In the genomic region with DNA sequence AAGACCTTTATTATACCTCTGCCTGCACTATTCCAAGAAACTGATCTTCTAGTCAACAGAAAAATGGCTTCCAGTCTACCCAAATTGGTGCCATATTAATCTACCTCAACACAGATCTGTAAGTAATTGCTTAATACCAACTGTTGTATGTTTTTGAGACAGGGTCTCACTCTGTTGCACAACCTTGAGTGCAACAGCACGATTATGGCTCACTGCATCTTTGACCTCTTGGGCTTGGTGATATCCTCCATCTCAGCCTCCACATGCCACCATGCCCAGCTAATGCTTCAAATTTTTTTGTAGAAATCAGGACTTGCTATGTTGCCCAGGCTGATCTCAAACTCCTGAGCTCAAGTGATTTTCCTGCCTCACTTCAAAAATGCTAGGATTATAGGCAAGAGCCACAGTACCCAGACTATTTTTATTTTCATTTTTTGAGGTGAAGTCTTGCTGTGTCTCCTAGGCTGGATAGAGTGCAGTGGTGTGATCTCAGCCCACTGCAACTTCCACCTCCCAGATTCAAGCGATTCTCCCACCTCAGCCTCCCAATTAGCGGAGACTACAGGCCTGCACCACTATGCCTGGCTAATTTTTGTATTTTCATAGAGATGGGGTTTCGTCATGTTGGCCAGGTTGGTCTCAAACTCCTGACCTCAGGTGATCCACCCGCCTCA, we compare ENCODE assay signal across 18 cellular contexts. TPM values are rescaled to one million over a fixed set of nuclear protein-coding genes. Genes with fewer than 3 reads are reported as not detected.
DNase-seq lines count a peak whose midpoint lies in the region; ATAC-seq and TF ChIP-seq lines count a peak whose summit lies in the region.
"Had no signal": no experiment of that assay in that cellular context is flagged by ENCODE, and none has a peak within 500 bp of the region (broad histone marks: within the 10 kb centered on the region; RNA-seq: fewer than 3 reads in every experiment).

No MANE protein-coding gene starts in this region.

- H3K9me3 Mint-ChIP-seq in CD4-positive, CD25-positive, alpha-beta regulatory T cell, result peaks cover 0 to 21% (median 6%) of the 10 kb centered on the region in 7 donors

- peaks cover 92% of the 10 kb centered on the region for H4K20me1 ChIP-seq in DND-41 (ENCODE audit: insufficient read depth, low read length)

- H3K4me3 Mint-ChIP-seq in CD4-positive, CD25-positive, alpha-beta regulatory T cell, result peak overlapping the region in 1 of 4 donors; percentile 27
- no peak overlapping the region for H3K4me3 Mint-ChIP-seq in T-helper 17 cell

- H3K4me3 ChIP-seq in CD4-positive, CD25-positive, alpha-beta regulatory T cell (ENCODE audit: low read depth, low read length), result peak overlapping the region; percentile 8
- H3K4me3 ChIP-seq in DND-41 (ENCODE audit: low read depth in 1 of 2, low read length in 2 of 2) (no peak overlapping the region), coronary artery (peak overlapping the region; percentile 19)
- H3K4me3 ChIP-seq: BLaER1, SJCRH30 had no signal

- peaks cover 41 to 81% (median 44%) of the 10 kb centered on the region in 4 donors for H3K4me1 Mint-ChIP-seq in CD4-positive, CD25-positive, alpha-beta regulatory T cell
- H3K4me1 Mint-ChIP-seq in T-helper 17 cell, result peaks cover 33% of the 10 kb centered on the region

- H3K4me1 ChIP-seq in CD4-positive, CD25-positive, alpha-beta regulatory T cell (ENCODE audit: control insufficient read depth, insufficient read depth, low read length, poor library complexity, severe bottlenecking), result peaks cover 34% of the 10 kb centered on the region
- H3K4me1 ChIP-seq in DND-41 (ENCODE audit: insufficient read depth, low read length), result peaks cover 40% of the 10 kb centered on the region
- H3K4me1 ChIP-seq: SJCRH30 had no signal

- no peak for DNase-seq in CD4-positive, CD25-positive, alpha-beta regulatory T cell
- DNase-seq in DND-41 (no peak), T-helper 17 cell (no peak), coronary artery (ENCODE audit: low spot score) (no peak), amygdala (lab: John Stamatoyannopoulos, UW) (no peak), NOMO-1 treated with dmso at 0.1 percent for 144 hours (lab: John Stamatoyannopoulos, UW; ENCODE audit: unreplicated experiment) (no peak), NCI-H226 (no peak), AML-193 (lab: John Stamatoyannopoulos, UW) (no peak)
- DNase-seq: Karpas-422; NCI-H1417 treated with DMSO at 0.1 percent for 48 hours; NCI-H2081; NCI-H526 treated with DMSO at 0.1 percent for 48 hours; NK-92 treated with Interleukin-12 subunit alpha and Interleukin-12 subunit beta, amount 100 ng/mL, for 24 hours; SJCRH30; SW 1271 had no signal

- no peak overlapping the region for H3K27ac Mint-ChIP-seq in CD4-positive, CD25-positive, alpha-beta regulatory T cell
- peak overlapping the region; percentile 27 for H3K27ac Mint-ChIP-seq in T-helper 17 cell

- peaks cover 98% of the 10 kb centered on the region for H3K79me2 ChIP-seq in DND-41 (ENCODE audit: insufficient read depth, low read length)

- H3K9ac ChIP-seq in DND-41 (ENCODE audit: low read depth, low read length), result no peak overlapping the region
- H3K9ac ChIP-seq: BLaER1 had no signal

- no peak for ATAC-seq in CD4-positive, CD25-positive, alpha-beta regulatory T cell (ENCODE audit: low read depth in 2 of 2)
- ATAC-seq in DND-41 (ENCODE audit: insufficient read depth, low read depth) (peak; percentile 6; the same call in 1 of the 3 replicates), T-helper 17 cell (no peak)

- peaks cover 19 to 21% of the 10 kb centered on the region in 2 experiments for H3K9me3 ChIP-seq in CD4-positive, CD25-positive, alpha-beta regulatory T cell (ENCODE audit: control insufficient read depth in 2 of 2, low read length in 2 of 2)
- H3K9me3 ChIP-seq in DND-41 (ENCODE audit: insufficient read depth, low read length, severe bottlenecking), result no peaks in the 10 kb centered on the region
- peaks cover 4% of the 10 kb centered on the region for H3K9me3 ChIP-seq in T-helper 17 cell (ENCODE audit: control insufficient read depth, low read length, poor library complexity, severe bottlenecking)

- peaks cover 57% of the 10 kb centered on the region for H3K36me3 Mint-ChIP-seq in CD4-positive, CD25-positive, alpha-beta regulatory T cell
- H3K36me3 Mint-ChIP-seq in T-helper 17 cell (ENCODE audit: low read depth), result peaks cover 8% of the 10 kb centered on the region

- TF ChIP-seq CTCF in DND-41 (IDR thresholded peaks at IDR 0.05; ENCODE audit: borderline replicate concordance, extremely low read depth, low read length, poor library complexity, severe bottlenecking), result no peak
- TF ChIP-seq CTCF in coronary artery (IDR thresholded peaks at IDR 0.05), result no peak

- H3K27me3 ChIP-seq in CD4-positive, CD25-positive, alpha-beta regulatory T cell (ENCODE audit: control insufficient read depth, insufficient read depth, low read length), result no peaks in the 10 kb centered on the region
- H3K27me3 ChIP-seq in DND-41 (ENCODE audit: insufficient read depth, low read length, poor library complexity), result no peaks in the 10 kb centered on the region
- H3K27me3 ChIP-seq: BLaER1, SJCRH30 had no signal

- no peak overlapping the region for H3K27ac ChIP-seq in CD4-positive, CD25-positive, alpha-beta regulatory T cell (ENCODE audit: insufficient read depth, low read length, poor library complexity, severe bottlenecking)
- no peak overlapping the region for H3K27ac ChIP-seq in DND-41 (ENCODE audit: low read length)
- no peak overlapping the region for H3K27ac ChIP-seq in coronary artery
- H3K27ac ChIP-seq: BLaER1, RWPE1, SJCRH30 had no signal

- H3K36me3 ChIP-seq in CD4-positive, CD25-positive, alpha-beta regulatory T cell (ENCODE audit: control insufficient read depth, insufficient read depth, low read length), result peaks cover 66% of the 10 kb centered on the region
- H3K36me3 ChIP-seq in DND-41 (ENCODE audit: insufficient read depth, low read length), result peaks cover 92% of the 10 kb centered on the region

- no peaks in the 10 kb centered on the region for H3K27me3 Mint-ChIP-seq in CD4-positive, CD25-positive, alpha-beta regulatory T cell
- no peaks in the 10 kb centered on the region for H3K27me3 Mint-ChIP-seq in T-helper 17 cell

- no peak overlapping the region for H2AFZ ChIP-seq in DND-41 (ENCODE audit: low read depth, low read length)

- peak overlapping the region; percentile 29; the same call in 1 of the 2 replicates for H3K4me2 ChIP-seq in DND-41 (ENCODE audit: insufficient read depth, low read length)
- H3K4me2 ChIP-seq: BLaER1 had no signal

RNA-seq across cellular contexts. Expression of a gene that starts 14.4 kb away (rescaled TPM):
- total RNA-seq in CD4-positive, CD25-positive, alpha-beta regulatory T cell, result 80.6 TPM
- 1 to 10 TPM; 6.4 to 9.1 (median 7.8) TPM for polyA plus RNA-seq in CD4-positive, CD25-positive, alpha-beta regulatory T cell
- total RNA-seq in T-helper 17 cell, result 10 to 100 TPM; 70.0 to 76.8 TPM

RNA-seq across cellular contexts. Expression of a gene that starts 32.9 kb away (rescaled TPM):
- total RNA-seq in CD4-positive, CD25-positive, alpha-beta regulatory T cell, result not detected
- not detected for polyA plus RNA-seq in CD4-positive, CD25-positive, alpha-beta regulatory T cell
- not detected for total RNA-seq in T-helper 17 cell
- total RNA-seq: H4, SJCRH30 had no signal

Comparison
In these comparisons a context has a peak if more than half of its experiments do, and no peak if none do; other contexts are left out.
1. H3K4me3 ChIP-seq: peak in CD4-positive, CD25-positive, alpha-beta regulatory T cell (single experiment) and coronary artery (single experiment); none in DND-41 (0 of 2).